ENCODE assay signal across 8 cellular contexts in the genomic region with DNA sequence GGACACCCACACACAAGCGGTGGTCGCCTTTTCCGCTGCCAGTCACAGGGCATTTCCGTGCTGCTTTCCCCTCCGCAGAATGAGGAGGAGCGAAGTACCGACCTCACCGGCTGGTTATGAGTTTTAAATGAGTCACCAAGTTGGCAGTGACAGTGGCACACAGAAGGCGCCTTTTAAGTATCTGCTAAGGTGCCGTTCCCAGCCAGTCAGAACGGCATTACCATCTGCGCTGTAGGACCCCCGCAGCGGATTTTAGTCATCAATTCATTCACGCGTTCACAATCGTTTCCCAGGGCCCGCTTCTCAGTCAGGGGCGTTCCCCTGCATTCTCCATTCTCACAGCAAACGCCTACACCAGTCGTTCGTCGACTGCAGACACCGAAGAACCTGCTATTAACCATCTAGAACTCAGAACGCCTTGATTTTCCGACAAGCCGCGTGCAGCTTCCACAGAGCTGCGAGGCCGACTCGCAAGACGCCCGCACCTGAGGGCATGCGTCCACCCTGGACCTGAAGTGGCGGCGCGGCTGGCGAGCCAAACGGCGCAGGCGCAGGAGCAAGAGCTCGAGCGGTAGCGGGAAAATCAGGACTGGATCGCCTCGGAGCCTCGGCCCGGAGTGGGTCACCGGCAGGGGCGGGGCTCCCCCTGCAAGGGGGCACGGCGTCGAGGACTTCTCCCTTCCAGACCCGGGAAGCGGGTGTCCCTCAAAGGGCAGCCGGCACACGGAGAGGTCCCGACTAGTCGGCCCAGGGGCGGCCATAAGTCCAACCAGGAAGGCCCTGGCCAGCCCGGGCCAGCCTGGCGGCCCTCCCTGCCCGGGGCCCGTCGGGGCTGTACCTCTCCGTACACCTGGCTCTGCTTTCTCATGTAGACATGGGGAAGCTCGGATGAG. TPM values are rescaled to one million over a fixed set of nuclear protein-coding genes. Genes with fewer than 3 reads are reported as not detected.
A peak's percentile ranks its signal among the peaks of the same experiment; 100 is the strongest.
DNase-seq lines count a peak whose midpoint lies in the region; ATAC-seq and TF ChIP-seq lines count a peak whose summit lies in the region.

No MANE protein-coding gene starts in this region.

- H3K27ac Mint-ChIP-seq in activated T-helper 2 cell treated with anti-CD3 and anti-CD28 coated beads, Interferon-gamma antibody, Interleukin-2, Interleukin-4, amounts not matched to agents 10 μg/mL and 5 μg/mL and 100 μg/mL, durations not matched to agents 14 hours and 24 hours and 36 hours, result peak overlapping the region; percentile 98
- peak overlapping the region; percentile 46 to 86 (median 63) for H3K27ac Mint-ChIP-seq in nephron

- no peaks in the 10 kb centered on the region for H3K27me3 ChIP-seq in Karpas-422 (ENCODE audit: low read length)

- no peaks in the 10 kb centered on the region for H3K9me2 ChIP-seq in Karpas-422 (replicated peaks; ENCODE audit: insufficient read depth, low read length)

- no peaks in the 10 kb centered on the region for H3K36me3 ChIP-seq in Karpas-422 (ENCODE audit: insufficient read depth, low read length)

- H3K27ac ChIP-seq in Karpas-422 (ENCODE audit: low read length), result no peak overlapping the region

- peaks cover 32% of the 10 kb centered on the region for H3K4me1 ChIP-seq in Karpas-422 (ENCODE audit: low read length)

- peak overlapping the region; percentile 75 for H3K4me3 ChIP-seq in Karpas-422 (ENCODE audit: low read length)

- no peaks in the 10 kb centered on the region for H4K20me1 ChIP-seq in Karpas-422 (ENCODE audit: insufficient read depth, low read depth, low read length)

- peaks cover 27% of the 10 kb centered on the region for H3K36me3 Mint-ChIP-seq in activated T-helper 2 cell treated with anti-CD3 and anti-CD28 coated beads, Interferon-gamma antibody, Interleukin-2, Interleukin-4, amounts not matched to agents 10 μg/mL and 5 μg/mL and 100 μg/mL, durations not matched to agents 14 hours and 24 hours and 36 hours (ENCODE audit: low read depth)
- H3K36me3 Mint-ChIP-seq in nephron (ENCODE audit: low read depth), result no peaks in the 10 kb centered on the region

- no peaks in the 10 kb centered on the region for H3K27me3 Mint-ChIP-seq in activated T-helper 2 cell treated with anti-CD3 and anti-CD28 coated beads, Interferon-gamma antibody, Interleukin-2, Interleukin-4, amounts not matched to agents 10 μg/mL and 5 μg/mL and 100 μg/mL, durations not matched to agents 14 hours and 24 hours and 36 hours (ENCODE audit: low read depth)
- peaks cover 6% of the 10 kb centered on the region for H3K27me3 Mint-ChIP-seq in nephron (ENCODE audit: low read depth)

- peaks cover 60% of the 10 kb centered on the region for H3K4me1 Mint-ChIP-seq in activated T-helper 2 cell treated with anti-CD3 and anti-CD28 coated beads, Interferon-gamma antibody, Interleukin-2, Interleukin-4, amounts not matched to agents 10 μg/mL and 5 μg/mL and 100 μg/mL, durations not matched to agents 14 hours and 24 hours and 36 hours (ENCODE audit: low read depth)
- H3K4me1 Mint-ChIP-seq in nephron, result peaks cover 7% of the 10 kb centered on the region

- H3K9ac ChIP-seq in Karpas-422 (ENCODE audit: low read length), result peak overlapping the region; percentile 72

- H3K9me3 Mint-ChIP-seq in activated T-helper 2 cell treated with anti-CD3 and anti-CD28 coated beads, Interferon-gamma antibody, Interleukin-2, Interleukin-4, amounts not matched to agents 10 μg/mL and 5 μg/mL and 100 μg/mL, durations not matched to agents 14 hours and 24 hours and 36 hours, result no peaks in the 10 kb centered on the region
- H3K9me3 Mint-ChIP-seq in nephron, result peaks cover 7% of the 10 kb centered on the region

- no peaks in the 10 kb centered on the region for H3K79me2 ChIP-seq in Karpas-422 (ENCODE audit: low read length)

- intact Hi-C loops in activated T-helper 2 cell treated with anti-CD3 and anti-CD28 coated beads, Interferon-gamma antibody, Interleukin-2, Interleukin-4, amounts not matched to agents 10 μg/mL and 5 μg/mL and 100 μg/mL, durations not matched to agents 14 hours and 24 hours and 36 hours (cut with micrococcal nuclease), result loop anchor here (1.0 to 2.0 kb wide), 6 partner anchors 13 to 371 kb away; partner anchors contain the start of gene PSMA1

- H2AFZ ChIP-seq in Karpas-422 (ENCODE audit: low read length), result peak overlapping the region; percentile 97

- TF ChIP-seq CTCF in nephron (IDR thresholded peaks at IDR 0.05; ENCODE audit: unreplicated experiment in 3 of 3), result no peak

- no peaks in the 10 kb centered on the region for H3K9me3 ChIP-seq in Karpas-422 (ENCODE audit: low read length)

- peak; percentile 51 for ATAC-seq in GM21825 (IDR thresholded peaks at IDR 0.05; ENCODE audit: unreplicated experiment)

- DNase-seq in Daoy (ENCODE audit: low read depth) (peak; percentile 92), Karpas-422 (peak; percentile 94), RPMI8226 (peak; percentile 90), fibroblast of peridontal ligament (ENCODE audit: extremely low read depth) (peak; percentile 82)
- peak; percentile 85 for DNase-seq in activated T-helper 2 cell treated with anti-CD3 and anti-CD28 coated beads, Interferon-gamma antibody, Interleukin-2, Interleukin-4, amounts not matched to agents 10 μg/mL and 5 μg/mL and 100 μg/mL, durations not matched to agents 14 hours and 24 hours and 36 hours (ENCODE audit: low spot score)
- peak; percentile 89 for DNase-seq in stimulated activated naive CD4-positive, alpha-beta T cell treated with Interleukin-2 at 50 U/mL for 16 hours (lab: John Stamatoyannopoulos, UW)

- H3K4me2 ChIP-seq in Karpas-422 (ENCODE audit: low read depth, low read length, poor library complexity, severe bottlenecking), result peak overlapping the region; percentile 86

- H3K4me3 Mint-ChIP-seq in activated T-helper 2 cell treated with anti-CD3 and anti-CD28 coated beads, Interferon-gamma antibody, Interleukin-2, Interleukin-4, amounts not matched to agents 10 μg/mL and 5 μg/mL and 100 μg/mL, durations not matched to agents 14 hours and 24 hours and 36 hours (ENCODE audit: low read depth), result peak overlapping the region; percentile 88
- peak overlapping the region; percentile 91 to 97 (median 95) for H3K4me3 Mint-ChIP-seq in nephron

RNA-seq across cellular contexts. Expression of gene CYP2R1, which starts 0.6 kb away (rescaled TPM):
- total RNA-seq in Daoy (2014; rRNA removed; shearing (Covaris generic)), result 9.8 and 20.0 TPM in 2 replicates
- 19.6 and 36.9 TPM in 2 replicates for total RNA-seq in Karpas-422 (2014; rRNA removed; shearing (Covaris generic); ENCODE audit: low replicate concordance)
- total RNA-seq in activated T-helper 2 cell treated with anti-CD3 and anti-CD28 coated beads, Interferon-gamma antibody, Interleukin-2, Interleukin-4, amounts not matched to agents 10 μg/mL and 5 μg/mL and 100 μg/mL, durations not matched to agents 14 hours and 24 hours and 36 hours, result 18.2 and 20.8 TPM in 2 replicates
